In genomic region chr5:21806271-21806670, GRCh38 we compare ENCODE assay signal across 21 cellular contexts.
"Had no signal": no experiment of that assay in that cellular context is flagged by ENCODE, and none has a peak within 500 bp of the region (broad histone marks: within the 10 kb centered on the region; RNA-seq: fewer than 3 reads in every experiment).

No MANE protein-coding gene starts in this region.

- ATAC-seq: left lung; sciatic nerve; stimulated activated effector memory CD8-positive, alpha-beta T cell treated with anti-CD3 and anti-CD28 coated beads, Interleukin-12 subunit alpha, Interleukin-12 subunit beta, amount 100 ng/mL, for 72 hours had no signal

- H2AFZ ChIP-seq: neural progenitor cell, parathyroid adenoma had no signal

- H3K27ac ChIP-seq: colonic mucosa, esophagus squamous epithelium, left lung, neural progenitor cell, parathyroid adenoma, stomach, tibial artery had no signal

- H3K27me3 ChIP-seq: colonic mucosa, esophagus squamous epithelium, left lung, neural progenitor cell, stomach, tibial artery had no signal

- H3K36me3 ChIP-seq: colonic mucosa, esophagus squamous epithelium, left lung, neural progenitor cell, stomach, tibial artery had no signal

- H3K4me3 ChIP-seq: colonic mucosa, esophagus squamous epithelium, left lung, neural progenitor cell, smooth muscle cell, stomach, tibial artery had no signal

- H3K79me2 ChIP-seq: parathyroid adenoma had no signal

- H3K9ac ChIP-seq: neural progenitor cell, parathyroid adenoma had no signal

- H3K9me3 ChIP-seq: colonic mucosa, esophagus squamous epithelium, left lung, stomach, tibial artery had no signal

- H3K4me1 ChIP-seq: colonic mucosa, left lung, neural progenitor cell, parathyroid adenoma, stomach, tibial artery had no signal

- H3K4me2 ChIP-seq: neural progenitor cell, smooth muscle cell had no signal

- FAIRE-seq: endothelial cell of umbilical vein, frontal cortex had no signal

- DNase-seq: colonic mucosa; effector memory CD4-positive, alpha-beta T cell; esophagus squamous epithelium; left cardiac atrium; left lung; mesendoderm; midbrain; naive thymus-derived CD4-positive, alpha-beta T cell; stimulated activated CD4-positive, alpha-beta T cell treated with anti-CD3 and anti-CD28 coated beads, Interleukin-12 subunit alpha, Interleukin-12 subunit beta, amount 100 ng/mL, for 4 hours; stimulated activated CD4-positive, alpha-beta T cell treated with anti-CD3 and anti-CD28 coated beads, Interleukin-1b, Interleukin-23, amount 100 ng/mL, for 48 hours; stimulated activated CD4-positive, alpha-beta T cell treated with anti-CD3 and anti-CD28 coated beads, Interleukin-4, amount 100 ng/mL, for 1 hour; stimulated activated naive CD4-positive, alpha-beta T cell treated with Interleukin-2 at 50 U/mL for 16 hours; stomach; tibial artery had no signal
